In genomic region chr11:129414144-129414876, GRCh38 we compare ENCODE assay signal across 28 cellular contexts. TPM values are rescaled to one million over a fixed set of nuclear protein-coding genes. Genes with fewer than 3 reads are reported as not detected.
A peak's percentile ranks its signal among the peaks of the same experiment; 100 is the strongest.
DNase-seq lines count a peak whose midpoint lies in the region; ATAC-seq and TF ChIP-seq lines count a peak whose summit lies in the region.
"Had no signal": no experiment of that assay in that cellular context is flagged by ENCODE, and none has a peak within 500 bp of the region (broad histone marks: within the 10 kb centered on the region; RNA-seq: fewer than 3 reads in every experiment).

No MANE protein-coding gene starts in this region.

- 52 to 59% methylated on average over 5 of the region's 5 CpGs for WGBS in transverse colon (ENCODE audit: low coverage in 1 of 2), 2 donors

- TF ChIP-seq POLR2A in transverse colon (IDR thresholded peaks at IDR 0.05), result no peak

- peak overlapping the region in 1 of 2 donors; percentile 22 for H3K9ac ChIP-seq in colonic mucosa (ENCODE audit: low read depth in 2 of 2, low read length in 2 of 2)
- H3K9ac ChIP-seq: BLaER1 treated with 17β-estradiol and CSF1 and Interleukin-3, amounts not matched to agents 10 nM and 100 nM had no signal

- ATAC-seq in mucosa of descending colon (peak; percentile 82), GM21786 (IDR thresholded peaks at IDR 0.05; ENCODE audit: unreplicated experiment) (no peak), HG02763 (IDR thresholded peaks at IDR 0.05; ENCODE audit: unreplicated experiment) (no peak), HG03342 (IDR thresholded peaks at IDR 0.05; ENCODE audit: unreplicated experiment) (no peak), HG03378 (IDR thresholded peaks at IDR 0.05; ENCODE audit: unreplicated experiment) (no peak)
- ATAC-seq: HepG2 had no signal

- intact Hi-C loops in colonic mucosa (cut with DNase I), result no loop called here
- intact Hi-C loops in mucosa of descending colon (cut with DNase I, micrococcal nuclease), result no loop called here
- intact Hi-C loops in transverse colon (cut with DNase I; ENCODE audit: low total_unique reads), result no loop called here

- H3K36me3 ChIP-seq in colonic mucosa (no peaks in the 10 kb centered on the region), mucosa of descending colon (ENCODE audit: low read depth) (no peaks in the 10 kb centered on the region), transverse colon (no peaks in the 10 kb centered on the region)
- H3K36me3 ChIP-seq: BLaER1 treated with 17β-estradiol and CSF1 and Interleukin-3, amounts not matched to agents 10 nM and 100 nM had no signal

- H3K27me3 ChIP-seq in colonic mucosa, result no peaks in the 10 kb centered on the region
- H3K27me3 ChIP-seq in transverse colon, result no peaks in the 10 kb centered on the region
- H3K27me3 ChIP-seq: BLaER1 treated with 17β-estradiol and CSF1 and Interleukin-3, amounts not matched to agents 10 nM and 100 nM had no signal

- no peak for TF ChIP-seq EP300 in transverse colon (IDR thresholded peaks at IDR 0.05; ENCODE audit: low read depth)

- DNase-seq in LoVo (ENCODE audit: low spot score) (peak; percentile 55), colonic mucosa (no peak), mucosa of descending colon (no peak), transverse colon (no peak)
- DNase-seq: AML-193; CD4-positive, alpha-beta T cell; DMS53; H7; Karpas-422; MV-4-11; NCI-H1105; NCI-H146; NCI-H1930; NCI-H2107; NCI-H446 treated with DMSO at 0.1 percent for 48 hours; NCI-H69; SHP77 had no signal

- in situ Hi-C loops in transverse colon (cut with MboI; ENCODE audit: low pct_ligation_motif_present in 1 of 4, low pct_unique_long_range_greater_than_20kb in 1 of 4, low sequenced_read_pairs in 3 of 4), result no loop called here

- H3K4me1 ChIP-seq in colonic mucosa (peaks cover 17% of the 10 kb centered on the region), mucosa of descending colon (ENCODE audit: low read depth) (peaks cover 24% of the 10 kb centered on the region), transverse colon (peaks cover 5 to 62% (median 30%) of the 10 kb centered on the region in 4 donors)

- H3K9me3 ChIP-seq in colonic mucosa (no peaks in the 10 kb centered on the region), mucosa of descending colon (no peaks in the 10 kb centered on the region), transverse colon (no peaks in the 10 kb centered on the region)
- H3K9me3 ChIP-seq: BLaER1 treated with 17β-estradiol and CSF1 and Interleukin-3, amounts not matched to agents 10 nM and 100 nM had no signal

- H3K27ac ChIP-seq in colonic mucosa, result peak overlapping the region; percentile 66
- peak overlapping the region; percentile 69 to 78 (median 72) for H3K27ac ChIP-seq in transverse colon
- H3K27ac ChIP-seq: BLaER1 treated with 17β-estradiol and CSF1 and Interleukin-3, amounts not matched to agents 10 nM and 100 nM; HL-60; RWPE1 had no signal

- TF ChIP-seq CTCF in colonic mucosa (IDR thresholded peaks at IDR 0.05) (no peak), mucosa of descending colon (IDR thresholded peaks at IDR 0.05) (no peak), transverse colon (IDR thresholded peaks at IDR 0.05) (peak in 2 of 5 experiments; percentile 17 to 24)

- H3K4me3 ChIP-seq in colonic mucosa (no peak overlapping the region), mucosa of descending colon (no peak overlapping the region), transverse colon (no peak overlapping the region)
- H3K4me3 ChIP-seq: BLaER1 treated with 17β-estradiol and CSF1 and Interleukin-3, amounts not matched to agents 10 nM and 100 nM had no signal

RNA-seq across cellular contexts. Expression of gene BARX2, which starts 38.7 kb away (rescaled TPM):
- total RNA-seq in colonic mucosa (10 to 100 TPM; 19.0 to 23.9 TPM), mucosa of descending colon (10 to 100 TPM; 10.8 to 25.6 (median 24.6) TPM), transverse colon (1 to 10 TPM in 3 of 4 donors, under 1 TPM in 1; 1.00 to 9.2 (median 6.3) TPM)
- total RNA-seq: CD4-positive, alpha-beta T cell; G401; H7; HepG2; HT1080; M059J had no signal
